ENCODE assay signal across 10 cellular contexts in the genomic region with DNA sequence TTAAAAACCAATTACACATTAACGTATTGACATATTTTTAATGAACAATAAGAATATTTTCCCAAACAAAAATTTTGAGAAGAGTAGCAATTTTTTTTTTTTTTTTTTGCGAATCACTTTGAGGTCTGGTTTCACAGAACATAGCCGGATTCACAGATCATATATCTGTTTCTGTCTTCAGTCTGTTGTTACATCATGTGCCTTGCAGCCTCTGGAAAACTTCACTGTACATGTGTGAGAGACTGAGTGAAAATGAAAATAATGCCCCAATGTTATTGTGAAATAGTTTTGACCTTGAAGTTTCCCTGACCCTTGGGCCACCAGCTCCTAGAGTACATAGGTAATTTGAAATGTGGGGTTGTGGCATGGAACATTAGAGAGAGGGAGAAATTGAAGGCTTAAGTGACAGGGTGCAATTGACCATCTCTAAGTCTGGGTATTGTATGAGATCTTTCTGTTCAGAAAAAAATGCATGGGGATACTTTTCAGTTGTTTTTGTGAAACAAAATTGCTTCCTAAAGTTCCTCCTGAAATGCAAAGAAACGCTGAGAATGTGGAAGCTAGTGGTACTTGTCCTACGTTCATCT. TPM values are rescaled to one million over a fixed set of nuclear protein-coding genes. Genes with fewer than 3 reads are reported as not detected.
DNase-seq lines count a peak whose midpoint lies in the region; ATAC-seq and TF ChIP-seq lines count a peak whose summit lies in the region.
"Had no signal": no experiment of that assay in that cellular context is flagged by ENCODE, and none has a peak within 500 bp of the region (broad histone marks: within the 10 kb centered on the region; RNA-seq: fewer than 3 reads in every experiment).

No MANE protein-coding gene starts in this region.

- TF ChIP-seq CTCF in thyroid gland (IDR thresholded peaks at IDR 0.05) = no peak

- intact Hi-C loops in thyroid gland (cut with DNase I) = no loop called here

- no peak for DNase-seq in activated T-cell treated with anti-CD3 and anti-CD28 coated beads, Interleukin-2, amount 50 U/mL, for 24 hours
- no peak for DNase-seq in activated T-cell treated with anti-CD3 and anti-CD28 coated beads, Interleukin-2, amount 50 U/mL, for 1 hour
- DNase-seq in dedifferentiated amniotic fluid mesenchymal stem cell (ENCODE audit: extremely low spot score) = peak; percentile 91
- no peak for DNase-seq in thyroid gland
- DNase-seq in HK-2 (ENCODE audit: unreplicated experiment) = no peak
- DNase-seq: dorsolateral prefrontal cortex, NCI-H82 had no signal

- H3K9me3 Mint-ChIP-seq in activated T-cell treated with anti-CD3 and anti-CD28 coated beads, Interleukin-2, amount 50 U/mL, for 24 hours = no peaks in the 10 kb centered on the region

- H3K4me1 Mint-ChIP-seq in activated T-cell treated with anti-CD3 and anti-CD28 coated beads, Interleukin-2, amount 50 U/mL, for 24 hours (ENCODE audit: low read depth) = peaks cover 61% of the 10 kb centered on the region

- peak overlapping the region; percentile 60 for H3K27ac Mint-ChIP-seq in activated T-cell treated with anti-CD3 and anti-CD28 coated beads, Interleukin-2, amount 50 U/mL, for 24 hours

- H3K9me3 ChIP-seq in thyroid gland = no peaks in the 10 kb centered on the region

- ATAC-seq in HG03520 (IDR thresholded peaks at IDR 0.05; ENCODE audit: unreplicated experiment) (peak; percentile 22), HG02852 (IDR thresholded peaks at IDR 0.05; ENCODE audit: unreplicated experiment) (no peak), HG03571 (IDR thresholded peaks at IDR 0.05; ENCODE audit: unreplicated experiment) (no peak)

- H3K27ac ChIP-seq in thyroid gland = peak overlapping the region; percentile 59 to 84 (median 83)
- H3K27ac ChIP-seq: dorsolateral prefrontal cortex had no signal

- no peaks in the 10 kb centered on the region for H3K27me3 Mint-ChIP-seq in activated T-cell treated with anti-CD3 and anti-CD28 coated beads, Interleukin-2, amount 50 U/mL, for 24 hours

- no peaks in the 10 kb centered on the region for H3K27me3 ChIP-seq in thyroid gland
- H3K27me3 ChIP-seq: dorsolateral prefrontal cortex had no signal

- TF ChIP-seq POLR2A in thyroid gland (IDR thresholded peaks at IDR 0.05) = no peak

- WGBS in thyroid gland, 2 donors = 68 to 70% methylated on average over 5 of the region's 5 CpGs

- H3K4me3 Mint-ChIP-seq in activated T-cell treated with anti-CD3 and anti-CD28 coated beads, Interleukin-2, amount 50 U/mL, for 24 hours = no peak overlapping the region

- H3K36me3 ChIP-seq in thyroid gland = no peaks in the 10 kb centered on the region

- H3K36me3 Mint-ChIP-seq in activated T-cell treated with anti-CD3 and anti-CD28 coated beads, Interleukin-2, amount 50 U/mL, for 24 hours (ENCODE audit: low read depth) = peaks cover 22% of the 10 kb centered on the region

- peaks cover 67 to 71% of the 10 kb centered on the region in 2 donors for H3K4me1 ChIP-seq in thyroid gland

- no peak overlapping the region for H3K4me3 ChIP-seq in thyroid gland (replicated peaks in 1 of 3)
- H3K4me3 ChIP-seq: dorsolateral prefrontal cortex had no signal

RNA-seq across cellular contexts. Expression of a gene that starts 14.0 kb away (rescaled TPM):
- 100 to 1,000 TPM; 210 to 261 (median 232) TPM for total RNA-seq in thyroid gland

RNA-seq across cellular contexts. Expression of a gene that starts 40.0 kb away (rescaled TPM):
- total RNA-seq in thyroid gland = 10 to 100 TPM; 58.8 to 98.3 (median 74.5) TPM
